Comparison of ENCODE assay signal across 9 cellular contexts in genomic region chr1:2300004-2300771, GRCh38.
A peak's percentile ranks its signal among the peaks of the same experiment; 100 is the strongest.
DNase-seq lines count a peak whose midpoint lies in the region; ATAC-seq and TF ChIP-seq lines count a peak whose summit lies in the region.
"Had no signal": no experiment of that assay in that cellular context is flagged by ENCODE, and none has a peak within 500 bp of the region (broad histone marks: within the 10 kb centered on the region; RNA-seq: fewer than 3 reads in every experiment).

No MANE protein-coding gene starts in this region.

- peaks cover 0 to 100% (median 59%) of the 10 kb centered on the region in 3 donors for H3K4me1 ChIP-seq in gastroesophageal sphincter
- peaks cover 14% of the 10 kb centered on the region for H3K4me1 ChIP-seq in hepatocyte (ENCODE audit: insufficient read depth)

- H3K4me3 ChIP-seq in gastroesophageal sphincter = peak overlapping the region in 1 of 2 donors; percentile 35
- no peak overlapping the region for H3K4me3 ChIP-seq in hepatocyte

- peaks cover 73% of the 10 kb centered on the region for H4K20me1 ChIP-seq in hepatocyte (ENCODE audit: insufficient read depth, poor library complexity, severe bottlenecking)

- peak; percentile 78 for ATAC-seq in HG03460 (IDR thresholded peaks at IDR 0.05; ENCODE audit: unreplicated experiment)
- ATAC-seq in gastroesophageal sphincter = no peak

- H3K36me3 ChIP-seq in gastroesophageal sphincter = peaks cover 0 to 31% of the 10 kb centered on the region in 2 donors
- no peaks in the 10 kb centered on the region for H3K36me3 ChIP-seq in hepatocyte (replicated peaks; ENCODE audit: insufficient read depth, low read depth)

- H3K9me3 ChIP-seq in gastroesophageal sphincter = no peaks in the 10 kb centered on the region
- H3K9me3 ChIP-seq in hepatocyte (ENCODE audit: low read depth) = no peaks in the 10 kb centered on the region

- H3K79me2 ChIP-seq in hepatocyte = peaks cover 81% of the 10 kb centered on the region

- DNase-seq in NK-92 treated with Interleukin-12 subunit alpha and Interleukin-12 subunit beta, amount 100 ng/mL, for 24 hours (lab: John Stamatoyannopoulos, UW) = peak; percentile 83
- DNase-seq in NK-92 (lab: John Stamatoyannopoulos, UW; ENCODE audit: unreplicated experiment) (no peak), C1 segment of cervical spinal cord (lab: John Stamatoyannopoulos, UW) (no peak), hepatocyte (ENCODE audit: low spot score) (no peak)
- peak; percentile 59 to 70 for DNase-seq in activated CD8-positive, alpha-beta memory T cell treated with anti-CD3 and anti-CD28 coated beads for 4 hours (ENCODE audit: low read depth in 2 of 2)
- peak; percentile 52 to 58 (median 53) for DNase-seq in stimulated activated CD4-positive, alpha-beta T cell treated with anti-CD3 and anti-CD28 coated beads, TNF-alpha, amount 100 ng/mL, for 1 hour (ENCODE audit: low read depth in 3 of 3, low spot score in 1 of 3)

- no peaks in the 10 kb centered on the region for H3K27me3 ChIP-seq in gastroesophageal sphincter
- H3K27me3 ChIP-seq in hepatocyte = no peaks in the 10 kb centered on the region

- H2AFZ ChIP-seq in hepatocyte = no peak overlapping the region

- no peak for TF ChIP-seq EP300 in gastroesophageal sphincter (IDR thresholded peaks at IDR 0.05)

- H3K27ac ChIP-seq in gastroesophageal sphincter (peak overlapping the region; percentile 40 to 86 (median 81)), hepatocyte (no peak overlapping the region)
- H3K27ac ChIP-seq: 22Rv1 had no signal

- no peak for TF ChIP-seq POLR2A in gastroesophageal sphincter (IDR thresholded peaks at IDR 0.05)

- H3K4me2 ChIP-seq in hepatocyte = no peak overlapping the region

- no peaks in the 10 kb centered on the region for H3K9me2 ChIP-seq in hepatocyte (replicated peaks; ENCODE audit: insufficient read depth)

- no peak for TF ChIP-seq CTCF in gastroesophageal sphincter (IDR thresholded peaks at IDR 0.05)
- no peak for TF ChIP-seq CTCF in hepatocyte (IDR thresholded peaks at IDR 0.05; ENCODE audit: poor library complexity)

- no CpG with 5 or more reads among the region's 32 CpGs for WGBS in gastroesophageal sphincter (ENCODE audit: low coverage in 1 of 2), 2 donors
- 88% methylated on average over 31 of the region's 32 CpGs for WGBS in hepatocyte (ENCODE audit: low lambda C conversion rate, missing lambda C conversion rate)

Comparison
In these comparisons a context has a peak if more than half of its experiments do, and no peak if none do; other contexts are left out.
1. DNase-seq: peak in NK-92 treated with Interleukin-12 subunit alpha and Interleukin-12 subunit beta, amount 100 ng/mL, for 24 hours (single experiment), activated CD8-positive, alpha-beta memory T cell treated with anti-CD3 and anti-CD28 coated beads for 4 hours (2 of 2) and stimulated activated CD4-positive, alpha-beta T cell treated with anti-CD3 and anti-CD28 coated beads, TNF-alpha, amount 100 ng/mL, for 1 hour (3 of 3); none in NK-92 (single experiment), C1 segment of cervical spinal cord (0 of 14) and hepatocyte (single experiment).